ENCODE assay signal across 22 cellular contexts in the genomic region with DNA sequence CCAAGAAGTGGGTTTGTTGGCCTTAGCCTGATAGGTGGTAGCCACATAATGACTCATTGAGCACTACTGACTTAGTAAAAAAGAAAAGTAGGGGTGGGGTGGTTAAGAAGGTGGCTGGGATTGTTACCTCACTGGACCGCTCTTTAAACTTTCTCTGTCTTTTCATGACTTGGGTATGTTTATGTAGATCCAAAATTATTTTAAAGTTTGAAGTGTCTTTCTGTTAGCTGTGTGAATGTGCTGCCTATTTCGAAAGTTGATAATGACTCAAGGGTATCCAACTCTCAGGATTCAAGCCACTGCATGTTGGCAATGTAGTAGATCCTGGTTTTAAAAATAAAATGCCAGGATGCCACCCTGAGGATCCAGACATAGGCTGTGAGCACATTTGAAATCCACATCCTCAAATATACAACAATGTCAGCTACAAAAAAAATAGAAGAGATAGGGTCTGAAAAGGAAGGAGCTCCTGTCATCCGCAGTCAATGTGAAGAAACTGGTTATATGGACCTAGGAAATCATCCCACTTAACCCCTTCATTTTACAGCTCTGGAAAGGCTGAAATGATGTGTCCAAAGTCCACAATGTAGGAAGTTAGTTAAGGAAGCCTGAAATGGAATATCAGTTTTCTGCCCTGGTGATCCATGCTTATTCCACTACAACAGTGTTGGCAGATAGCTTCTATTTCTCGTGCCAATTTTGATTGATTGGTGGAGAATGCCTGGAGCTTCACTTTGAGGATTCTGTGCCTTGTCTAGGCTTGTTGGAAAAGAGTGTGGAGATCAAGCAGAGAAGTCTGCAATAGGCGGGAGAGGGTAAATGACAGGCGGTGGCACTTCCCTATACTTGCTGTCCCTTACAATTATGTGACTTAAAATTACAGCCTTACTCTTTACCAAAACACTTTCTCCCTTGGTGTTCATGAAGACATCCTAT. TPM values are rescaled to one million over a fixed set of nuclear protein-coding genes. Genes with fewer than 3 reads are reported as not detected.
DNase-seq lines count a peak whose midpoint lies in the region; ATAC-seq and TF ChIP-seq lines count a peak whose summit lies in the region.
"Had no signal": no experiment of that assay in that cellular context is flagged by ENCODE, and none has a peak within 500 bp of the region (broad histone marks: within the 10 kb centered on the region; RNA-seq: fewer than 3 reads in every experiment).

No MANE protein-coding gene starts in this region.

- DNase-seq in Right ventricle myocardium superior, result no peak
- DNase-seq in right atrium auricular region (ENCODE audit: low spot score), result no peak
- DNase-seq in esophagus squamous epithelium (lab: John Stamatoyannopoulos, UW), result no peak
- DNase-seq in mesothelial cell of epicardium (ENCODE audit: low spot score in 2 of 2, unreplicated experiment in 2 of 2), result no peak
- DNase-seq in upper lobe of left lung, result no peak
- DNase-seq in amniotic stem cell (lab: John Stamatoyannopoulos, UW), result no peak
- DNase-seq in amygdala (lab: John Stamatoyannopoulos, UW), result no peak
- no peak for DNase-seq in GM19238 (ENCODE audit: insufficient read length, low spot score)
- DNase-seq: activated CD4-positive, alpha-beta T cell treated with anti-CD3 and anti-CD28 coated beads, Interleukin-2, amount 50 U/mL, for 1 hour; activated naive CD4-positive, alpha-beta T cell treated with anti-CD3 and anti-CD28 coated beads, Interleukin-2, amount 50 U/mL, for 16 hours; body of pancreas; erythroblast; GDM1; hippocampal formation; naive thymus-derived CD8-positive, alpha-beta T cell; NCI-H524 treated with DMSO at 0.1 percent for 48 hours; posterior cingulate gyrus; spleen; tibial artery had no signal

- intact Hi-C loops in Right ventricle myocardium superior (cut with DNase I), result no loop called here
- intact Hi-C loops in esophagus squamous epithelium (cut with DNase I), result no loop called here

- peak overlapping the region in 1 of 2 donors; percentile 36 for H3K27ac ChIP-seq in right atrium auricular region
- H3K27ac ChIP-seq in esophagus squamous epithelium, result peak overlapping the region; percentile 45 to 77 (median 70)
- H3K27ac ChIP-seq in upper lobe of left lung, result peak overlapping the region; percentile 17 to 69 (median 46)
- H3K27ac ChIP-seq: 22Rv1; BLaER1 treated with 17β-estradiol and CSF1 and Interleukin-3, amounts not matched to agents 10 nM and 100 nM; body of pancreas; spleen; tibial artery had no signal

- H3K4me1 ChIP-seq in right atrium auricular region (peaks cover 0 to 29% of the 10 kb centered on the region in 2 donors), esophagus squamous epithelium (peaks cover 0 to 93% (median 24%) of the 10 kb centered on the region in 3 donors), upper lobe of left lung (peaks cover 8 to 48% (median 27%) of the 10 kb centered on the region in 4 donors)

- H3K4me1 Mint-ChIP-seq in mesothelial cell of epicardium, result peaks cover 56% of the 10 kb centered on the region
- H3K4me1 Mint-ChIP-seq: IgD-negative memory B cell; naive thymus-derived CD8-positive, alpha-beta T cell had no signal

- no peak for TF ChIP-seq CTCF in right atrium auricular region (IDR thresholded peaks at IDR 0.05)
- no peak for TF ChIP-seq CTCF in esophagus squamous epithelium (IDR thresholded peaks at IDR 0.05)
- no peak for TF ChIP-seq CTCF in mesothelial cell of epicardium (IDR thresholded peaks at IDR 0.05; ENCODE audit: unreplicated experiment)
- no peak for TF ChIP-seq CTCF in upper lobe of left lung (IDR thresholded peaks at IDR 0.05)

- no peak for TF ChIP-seq EP300 in upper lobe of left lung (IDR thresholded peaks at IDR 0.05)

- peak overlapping the region; percentile 70 for H3K27ac Mint-ChIP-seq in mesothelial cell of epicardium
- H3K27ac Mint-ChIP-seq: IgD-negative memory B cell; naive thymus-derived CD8-positive, alpha-beta T cell had no signal

- H3K27me3 ChIP-seq in right atrium auricular region (no peaks in the 10 kb centered on the region), esophagus squamous epithelium (no peaks in the 10 kb centered on the region), upper lobe of left lung (no peaks in the 10 kb centered on the region)
- H3K27me3 ChIP-seq: body of pancreas, spleen, tibial artery had no signal

- H3K36me3 Mint-ChIP-seq in mesothelial cell of epicardium, result peaks cover 6% of the 10 kb centered on the region
- H3K36me3 Mint-ChIP-seq: IgD-negative memory B cell; naive thymus-derived CD8-positive, alpha-beta T cell had no signal

- H3K9me3 Mint-ChIP-seq in mesothelial cell of epicardium, result peaks cover 5% of the 10 kb centered on the region

- H3K4me3 ChIP-seq in right atrium auricular region, result no peak overlapping the region
- no peak overlapping the region for H3K4me3 ChIP-seq in esophagus squamous epithelium
- no peak overlapping the region for H3K4me3 ChIP-seq in upper lobe of left lung
- H3K4me3 ChIP-seq: BLaER1 treated with 17β-estradiol and CSF1 and Interleukin-3, amounts not matched to agents 10 nM and 100 nM; body of pancreas; spleen; tibial artery had no signal

- TF ChIP-seq POLR2A in esophagus squamous epithelium (IDR thresholded peaks at IDR 0.05) (no peak), upper lobe of left lung (IDR thresholded peaks at IDR 0.05) (no peak)

- H3K4me3 Mint-ChIP-seq in mesothelial cell of epicardium, result no peak overlapping the region
- H3K4me3 Mint-ChIP-seq: IgD-negative memory B cell; naive thymus-derived CD8-positive, alpha-beta T cell had no signal

- 48% methylated on average over 6 of the region's 6 CpGs for WGBS in esophagus squamous epithelium, 2 donors
- WGBS in upper lobe of left lung, 2 donors, result 89 to 90% methylated on average over 6 of the region's 6 CpGs

- H3K9me3 ChIP-seq in right atrium auricular region, result no peaks in the 10 kb centered on the region
- no peaks in the 10 kb centered on the region for H3K9me3 ChIP-seq in esophagus squamous epithelium
- no peaks in the 10 kb centered on the region for H3K9me3 ChIP-seq in upper lobe of left lung
- H3K9me3 ChIP-seq: body of pancreas, spleen, tibial artery had no signal

- H3K36me3 ChIP-seq in right atrium auricular region (no peaks in the 10 kb centered on the region), esophagus squamous epithelium (no peaks in the 10 kb centered on the region), upper lobe of left lung (no peaks in the 10 kb centered on the region)
- H3K36me3 ChIP-seq: BLaER1 treated with 17β-estradiol and CSF1 and Interleukin-3, amounts not matched to agents 10 nM and 100 nM; spleen; tibial artery had no signal

- H3K27me3 Mint-ChIP-seq in mesothelial cell of epicardium (ENCODE audit: low read depth), result no peaks in the 10 kb centered on the region
- H3K27me3 Mint-ChIP-seq: IgD-negative memory B cell had no signal

- ATAC-seq in Right ventricle myocardium superior (ENCODE audit: poor library complexity), result peak; percentile 65
- no peak for ATAC-seq in upper lobe of left lung (ENCODE audit: low FRiP score in 2 of 2)
- ATAC-seq: body of pancreas; naive thymus-derived CD8-positive, alpha-beta T cell had no signal

RNA-seq across cellular contexts. Expression of a gene that starts 23.4 kb away (rescaled TPM):
- 21.2 TPM for total RNA-seq in Right ventricle myocardium superior
- total RNA-seq in right atrium auricular region, result 10 to 100 TPM; 20.9 to 30.5 TPM
- 10 to 100 TPM; 17.8 to 22.3 (median 21.4) TPM for total RNA-seq in esophagus squamous epithelium
- total RNA-seq in mesothelial cell of epicardium, result 139 to 154 TPM (median 140 TPM) in 3 replicates
- 10 to 100 TPM; 17.9 to 85.9 (median 21.2) TPM for total RNA-seq in upper lobe of left lung
- total RNA-seq: naive thymus-derived CD8-positive, alpha-beta T cell had no signal
